ENCODE assay signal across 8 cellular contexts in the genomic region with DNA sequence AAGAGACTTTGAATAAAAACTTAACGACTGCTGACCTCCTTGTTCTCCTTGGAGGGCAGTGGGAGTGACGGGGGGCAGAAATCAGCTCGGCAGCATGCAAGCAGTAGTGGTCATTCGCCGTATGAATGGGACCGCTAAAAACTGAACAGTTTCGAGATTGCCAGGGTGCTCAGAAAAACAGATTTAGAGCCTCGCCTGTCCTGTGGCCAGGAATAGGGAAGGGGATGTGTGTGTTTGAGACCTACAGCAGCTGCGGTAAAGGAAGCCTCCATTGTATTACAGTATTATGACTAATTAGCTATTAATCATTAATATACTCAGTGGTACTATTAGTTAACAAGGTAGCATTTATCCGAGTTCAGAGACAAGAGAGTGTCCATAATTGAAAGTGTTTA. TPM values are rescaled to one million over a fixed set of nuclear protein-coding genes. Genes with fewer than 3 reads are reported as not detected.
A peak's percentile ranks its signal among the peaks of the same experiment; 100 is the strongest.
DNase-seq lines count a peak whose midpoint lies in the region; ATAC-seq and TF ChIP-seq lines count a peak whose summit lies in the region.

No MANE protein-coding gene starts in this region.

- peak overlapping the region; percentile 86 to 88 for H3K27ac ChIP-seq in thoracic aorta

- H3K4me1 Mint-ChIP-seq in activated CD4-positive, alpha-beta T cell treated with anti-CD3 and anti-CD28 coated beads, Interleukin-2, amount 10 ng/mL, durations not matched to agents 24 days and 14 days, result peaks cover 53% of the 10 kb centered on the region
- H3K4me1 Mint-ChIP-seq in activated naive CD8-positive, alpha-beta T cell (ENCODE audit: low read depth), result peaks cover 45% of the 10 kb centered on the region

- H3K4me3 ChIP-seq in thoracic aorta, result peak overlapping the region; percentile 96

- no peaks in the 10 kb centered on the region for H3K27me3 ChIP-seq in thoracic aorta (replicated peaks; ENCODE audit: insufficient read depth)

- peaks cover 4% of the 10 kb centered on the region for H3K36me3 Mint-ChIP-seq in activated CD4-positive, alpha-beta T cell treated with anti-CD3 and anti-CD28 coated beads, Interleukin-2, amount 10 ng/mL, durations not matched to agents 24 days and 14 days (ENCODE audit: low read depth)
- peaks cover 2% of the 10 kb centered on the region for H3K36me3 Mint-ChIP-seq in activated naive CD8-positive, alpha-beta T cell

- no peak for DNase-seq in activated CD4-positive, alpha-beta T cell treated with anti-CD3 and anti-CD28 coated beads, Interleukin-2, amount 10 ng/mL, durations not matched to agents 24 days and 14 days
- no peak for DNase-seq in activated CD4-positive, alpha-beta T cell treated with anti-CD3 and anti-CD28 coated beads, Interleukin-2, amount 50 U/mL, for 1 hour
- DNase-seq in kidney tubule cell (ENCODE audit: low spot score) (peak; percentile 74), thoracic aorta (ENCODE audit: low spot score) (no peak), DMS114 treated with DMSO at 0.1 percent for 48 hours (lab: John Stamatoyannopoulos, UW; ENCODE audit: unreplicated experiment) (no peak), cerebellum (ENCODE audit: low spot score) (no peak)

- no peaks in the 10 kb centered on the region for H3K9me3 Mint-ChIP-seq in activated CD4-positive, alpha-beta T cell treated with anti-CD3 and anti-CD28 coated beads, Interleukin-2, amount 10 ng/mL, durations not matched to agents 24 days and 14 days
- no peaks in the 10 kb centered on the region for H3K9me3 Mint-ChIP-seq in activated naive CD8-positive, alpha-beta T cell (ENCODE audit: low read depth)

- H3K27me3 Mint-ChIP-seq in activated CD4-positive, alpha-beta T cell treated with anti-CD3 and anti-CD28 coated beads, Interleukin-2, amount 10 ng/mL, durations not matched to agents 24 days and 14 days, result no peaks in the 10 kb centered on the region
- H3K27me3 Mint-ChIP-seq in activated naive CD8-positive, alpha-beta T cell, result no peaks in the 10 kb centered on the region

- no peak for ATAC-seq in thoracic aorta (ENCODE audit: insufficient number of reproducible peaks, low FRiP score, low read depth)
- no peak for ATAC-seq in HG03097 (IDR thresholded peaks at IDR 0.05; ENCODE audit: low FRiP score, unreplicated experiment)

- intact Hi-C loops in activated CD4-positive, alpha-beta T cell treated with anti-CD3 and anti-CD28 coated beads, Interleukin-2, amount 10 ng/mL, durations not matched to agents 24 days and 14 days (cut with micrococcal nuclease), result loop anchor here (1.0 to 5.0 kb wide), 2 partner anchors 52 to 145 kb away; a partner anchor contains a TSS

- no peak for TF ChIP-seq CTCF in thoracic aorta (IDR thresholded peaks at IDR 0.05)

- no peaks in the 10 kb centered on the region for H3K36me3 ChIP-seq in thoracic aorta

- peak overlapping the region; percentile 82 for H3K4me3 Mint-ChIP-seq in activated CD4-positive, alpha-beta T cell treated with anti-CD3 and anti-CD28 coated beads, Interleukin-2, amount 10 ng/mL, durations not matched to agents 24 days and 14 days
- H3K4me3 Mint-ChIP-seq in activated naive CD8-positive, alpha-beta T cell, result peak overlapping the region; percentile 90

- no peaks in the 10 kb centered on the region for H3K9me3 ChIP-seq in thoracic aorta

- H3K27ac Mint-ChIP-seq in activated CD4-positive, alpha-beta T cell treated with anti-CD3 and anti-CD28 coated beads, Interleukin-2, amount 10 ng/mL, durations not matched to agents 24 days and 14 days, result peak overlapping the region; percentile 54
- peak overlapping the region; percentile 87 for H3K27ac Mint-ChIP-seq in activated naive CD8-positive, alpha-beta T cell

- peaks cover 5 to 27% of the 10 kb centered on the region in 2 donors for H3K4me1 ChIP-seq in thoracic aorta (ENCODE audit: control insufficient read depth in 1 of 2, low read depth in 2 of 2)

RNA-seq across cellular contexts. Expression of a gene that starts 0.7 kb away (rescaled TPM):
- 4.5 and 5.5 TPM in 2 replicates for total RNA-seq in activated CD4-positive, alpha-beta T cell treated with anti-CD3 and anti-CD28 coated beads, Interleukin-2, amount 10 ng/mL, durations not matched to agents 24 days and 14 days
- 10 to 100 TPM; 36.1 to 40.0 TPM for total RNA-seq in thoracic aorta
- total RNA-seq in cerebellum, result 33.4 TPM

RNA-seq across cellular contexts. Expression of a gene that starts 52.0 kb away (rescaled TPM):
- 440 and 448 TPM in 2 replicates for total RNA-seq in activated CD4-positive, alpha-beta T cell treated with anti-CD3 and anti-CD28 coated beads, Interleukin-2, amount 10 ng/mL, durations not matched to agents 24 days and 14 days
- total RNA-seq in thoracic aorta (10 to 100 TPM; 34.4 to 55.6 TPM), cerebellum (42.8 TPM)
